ENCODE assay signal across 1 cellular context in the genomic region with DNA sequence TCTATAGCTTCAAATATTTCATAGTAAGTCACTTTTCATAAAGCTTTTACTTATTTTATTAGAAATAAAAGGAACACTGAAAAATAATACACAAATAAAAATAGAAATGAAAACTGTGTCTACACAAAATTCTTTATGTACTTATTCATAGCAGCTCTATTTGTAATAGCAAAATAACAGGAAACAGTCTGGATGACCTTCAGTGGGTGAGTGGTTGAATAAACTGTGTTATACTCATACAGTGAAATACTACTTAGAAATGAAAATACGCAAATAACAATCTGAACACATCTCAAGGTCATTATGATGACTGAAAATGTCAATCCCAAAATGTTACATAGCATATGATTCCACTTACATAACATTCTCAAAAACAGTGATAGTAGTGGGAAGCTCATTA.
A peak's percentile ranks its signal among the peaks of the same experiment; 100 is the strongest.
TF ChIP-seq lines count a peak whose summit lies in the region.

No MANE protein-coding gene starts in this region.

TF ChIP-seq in endothelial cell of umbilical vein, 7 proteins besides CTCF, POLR2A, EP300 and RAD21:
- peak; percentile 40 for TF ChIP-seq JUN (IDR thresholded peaks at IDR 0.05; ENCODE audit: borderline replicate concordance, insufficient read depth, insufficient read length, low read depth)
- peak; percentile 65 for TF ChIP-seq FOS (IDR thresholded peaks at IDR 0.05; ENCODE audit: borderline replicate concordance, insufficient read depth, low read length)
- TF ChIP-seq POLR2AphosphoS5 (IDR thresholded peaks at IDR 0.05; ENCODE audit: insufficient read depth, low read depth, low read length), result no peak
